35 cellular contexts compared by ENCODE assay signal in the genomic region with DNA sequence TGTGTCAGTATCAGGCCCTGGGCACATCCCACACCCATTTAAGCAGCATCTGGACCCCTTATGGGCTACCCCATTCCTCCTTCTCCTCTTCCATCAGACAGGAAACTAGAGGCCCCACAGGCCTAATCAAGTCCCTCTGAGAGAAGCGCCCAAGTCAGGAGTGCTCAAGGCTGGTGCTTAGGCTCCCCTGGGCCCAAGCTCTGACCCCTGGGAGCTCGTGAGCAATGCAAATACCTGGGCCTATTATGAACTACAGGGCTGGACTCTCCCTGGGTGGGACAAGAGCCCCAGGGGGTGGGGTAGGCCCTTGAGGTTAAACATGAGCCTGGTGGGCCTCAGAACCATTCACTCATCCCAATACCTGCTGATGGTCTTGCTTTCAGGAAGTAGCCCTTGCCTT. TPM values are rescaled to one million over a fixed set of nuclear protein-coding genes. Genes with fewer than 3 reads are reported as not detected.
"Had no signal": no experiment of that assay in that cellular context is flagged by ENCODE, and none has a peak within 500 bp of the region (broad histone marks: within the 10 kb centered on the region; RNA-seq: fewer than 3 reads in every experiment).

No MANE protein-coding gene starts in this region.

- H3K27me3 ChIP-seq: MG63 had no signal

- H3K36me3 ChIP-seq: MG63 had no signal

- H3K4me3 ChIP-seq: MG63 had no signal

- DNase-seq: Kasumi-1, MG63, MM.1S, MV-4-11, NCI-H1048, NCI-H1092, NCI-H1092 treated with DMSO at 0.1 percent for 48 hours, NCI-H1105, NCI-H1105 treated with DMSO at 0.1 percent for 48 hours, NCI-H1417, NCI-H1417 treated with DMSO at 0.1 percent for 48 hours, NCI-H1436, NCI-H1436 treated with DMSO at 0.1 percent for 48 hours, NCI-H146, NCI-H1694, NCI-H1694 treated with DMSO at 0.1 percent for 48 hours, NCI-H187, NCI-H187 treated with DMSO at 0.1 percent for 48 hours, NCI-H1930, NCI-H2029, NCI-H2029 treated with DMSO at 0.1 percent for 48 hours, NCI-H2081, NCI-H2081 treated with DMSO at 0.1 percent for 48 hours, NCI-H2107, NCI-H2171, NCI-H2171 treated with DMSO at 0.1 percent for 48 hours, NCI-H2227 treated with DMSO at 0.1 percent for 48 hours, NCI-H226, NCI-H345, NCI-H446, NCI-H446 treated with DMSO at 0.1 percent for 48 hours, NCI-H510A, NCI-H510A treated with DMSO at 0.1 percent for 48 hours, NCI-H524 had no signal

- H3K9me3 ChIP-seq: MG63 had no signal

RNA-seq across cellular contexts. Expression of a gene that starts 57.4 kb away (rescaled TPM):
- total RNA-seq: LHCN-M2 had no signal
